6 cellular contexts compared by ENCODE assay signal in the genomic region with DNA sequence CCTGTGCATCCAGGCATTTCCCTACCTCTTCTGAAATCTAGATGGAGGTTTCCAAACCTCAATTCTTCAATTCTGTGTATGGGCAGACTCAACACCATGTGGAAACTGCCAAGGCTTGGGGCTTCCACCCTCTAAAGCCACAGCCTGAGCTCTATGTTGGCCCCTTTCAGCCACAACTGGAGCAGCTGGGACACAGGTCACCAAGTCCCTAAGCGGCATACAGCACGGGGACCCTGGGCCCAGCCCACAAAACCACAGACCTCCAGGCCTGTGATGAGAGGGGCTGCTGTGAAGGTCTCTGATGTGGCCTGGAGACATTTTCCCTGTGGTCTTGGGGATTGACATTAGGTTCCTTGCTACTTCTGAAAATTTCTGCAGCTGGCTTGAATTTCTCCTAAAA.
"Had no signal": no experiment of that assay in that cellular context is flagged by ENCODE, and none has a peak within 500 bp of the region (broad histone marks: within the 10 kb centered on the region; RNA-seq: fewer than 3 reads in every experiment).

No MANE protein-coding gene starts in this region.

- ATAC-seq: GM23338 had no signal

- H3K4me3 ChIP-seq: GM23338 had no signal

- H3K9ac ChIP-seq: KMS-11 had no signal

- H2AFZ ChIP-seq: GM23338 had no signal

- DNase-seq: H9, HCEC 1CT, IMR-90, KBM-7 had no signal

- H3K4me2 ChIP-seq: GM23338, KMS-11 had no signal

- H3K27ac ChIP-seq: KMS-11 had no signal
